In the genomic region with DNA sequence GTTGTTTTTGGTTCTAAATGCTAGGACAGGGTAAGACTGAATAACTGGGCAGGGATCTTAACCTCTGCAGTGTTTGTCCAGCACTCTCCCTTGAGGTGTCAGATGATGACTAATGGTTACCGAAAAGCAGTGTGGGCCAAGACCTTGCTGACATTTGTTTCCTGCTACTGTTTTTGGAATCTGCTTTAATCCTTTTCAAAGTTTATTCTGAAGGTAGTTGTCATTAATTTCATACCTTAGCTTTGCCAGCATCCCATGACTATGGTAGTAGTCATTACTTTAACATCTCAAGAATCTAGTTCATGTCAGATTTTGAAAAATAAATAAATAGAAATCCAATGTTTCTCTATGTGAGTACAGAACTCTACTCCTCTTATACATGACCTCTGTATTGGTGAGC, we compare ENCODE assay signal across 13 cellular contexts.
DNase-seq lines count a peak whose midpoint lies in the region; ATAC-seq and TF ChIP-seq lines count a peak whose summit lies in the region.
"Had no signal": no experiment of that assay in that cellular context is flagged by ENCODE, and none has a peak within 500 bp of the region (broad histone marks: within the 10 kb centered on the region; RNA-seq: fewer than 3 reads in every experiment).

No MANE protein-coding gene starts in this region.

- H3K18ac ChIP-seq in IMR-90 (ENCODE audit: low read depth, low read length) = peak overlapping the region; percentile 97; the same call in 1 of the 2 replicates

- no peaks in the 10 kb centered on the region for H3K36me3 Mint-ChIP-seq in chondrocyte (ENCODE audit: low read depth)
- H3K36me3 Mint-ChIP-seq in mesothelial cell of epicardium = no peaks in the 10 kb centered on the region

- peak overlapping the region; percentile 93 for H3K4me2 ChIP-seq in IMR-90 (ENCODE audit: low read depth, low read length)

- no peak overlapping the region for H3K56ac ChIP-seq in IMR-90 (ENCODE audit: extremely low read depth, insufficient read depth, low read length)

- in situ Hi-C loops in IMR-90 (cut with MboI; ENCODE audit: low sequenced_read_pairs) = no loop called here
- in situ Hi-C loops in GM13976 (cut with MboI; ENCODE audit: low sequenced_read_pairs, unreplicated experiment) = no loop called here

- POLR2A ChIA-PET in IMR-90 (lab: Charles Lee; ENCODE audit: unreplicated experiment) = no interaction called here

- intact Hi-C loops in IMR-90 (cut with micrococcal nuclease) = loop anchor here (2.0 kb wide), 1 partner anchor 15 kb away; no protein-coding TSS in a partner anchor

- H3K9me3 Mint-ChIP-seq in chondrocyte (ENCODE audit: low read depth) = no peaks in the 10 kb centered on the region
- H3K9me3 Mint-ChIP-seq in mesothelial cell of epicardium = no peaks in the 10 kb centered on the region
- H3K9me3 Mint-ChIP-seq: activated CD8-positive, alpha-beta T cell treated with anti-CD3 and anti-CD28 coated beads for 36 hours had no signal

- dilution Hi-C loops in IMR-90 (cut with HindIII; ENCODE audit: low sequenced_read_pairs, unreplicated experiment) = no loop called here

- no peaks in the 10 kb centered on the region for H3K27me3 Mint-ChIP-seq in chondrocyte (ENCODE audit: low read depth)
- H3K27me3 Mint-ChIP-seq in mesothelial cell of epicardium (ENCODE audit: low read depth) = no peaks in the 10 kb centered on the region

- H3K36me3 ChIP-seq in IMR-90 (ENCODE audit: control insufficient read depth, insufficient read depth, low read length) = no peaks in the 10 kb centered on the region
- H3K36me3 ChIP-seq: prostate gland had no signal

- H2BK5ac ChIP-seq in IMR-90 (ENCODE audit: low read depth, low read length, poor library complexity, severe bottlenecking) = peak overlapping the region; percentile 93

- peak overlapping the region; percentile 78 for H2BK120ac ChIP-seq in IMR-90 (ENCODE audit: low read depth, low read length)

- peak overlapping the region in 1 of 2 experiments; percentile 56; a peak in 2 of 4 replicates for H4K8ac ChIP-seq in IMR-90 (ENCODE audit: low read depth in 2 of 2, low read length in 2 of 2)

- peak overlapping the region; percentile 5 for H3K4me3 Mint-ChIP-seq in chondrocyte (ENCODE audit: unreplicated experiment)
- no peak overlapping the region for H3K4me3 Mint-ChIP-seq in mesothelial cell of epicardium
- H3K4me3 Mint-ChIP-seq: activated CD8-positive, alpha-beta T cell treated with anti-CD3 and anti-CD28 coated beads for 36 hours had no signal

- H3K9me3 ChIP-seq in IMR-90 (ENCODE audit: control insufficient read depth, insufficient read depth, low read length) = no peaks in the 10 kb centered on the region
- H3K9me3 ChIP-seq: prostate gland had no signal

- H3K27ac Mint-ChIP-seq in chondrocyte (ENCODE audit: unreplicated experiment) = peak overlapping the region; percentile 88
- H3K27ac Mint-ChIP-seq in mesothelial cell of epicardium = peak overlapping the region; percentile 88
- H3K27ac Mint-ChIP-seq: activated CD8-positive, alpha-beta T cell treated with anti-CD3 and anti-CD28 coated beads for 36 hours had no signal

- peak overlapping the region; percentile 71 for H4K91ac ChIP-seq in IMR-90 (ENCODE audit: insufficient read depth, low read depth, low read length)

- peak overlapping the region; percentile 57; the same call in 1 of the 2 replicates for H2AK5ac ChIP-seq in IMR-90 (ENCODE audit: low read depth, low read length)

- CTCF ChIA-PET in IMR-90 (lab: Yijun Ruan, JAX) = no interaction called here

- H3K79me1 ChIP-seq in IMR-90 (ENCODE audit: low read depth in 1 of 2, low read length in 2 of 2) = peaks cover 4 to 29% of the 10 kb centered on the region in 2 experiments; a peak in 2 of 4 replicates

- peak overlapping the region; percentile 75; the same call in 1 of the 2 replicates for H3K4ac ChIP-seq in IMR-90 (ENCODE audit: low read depth, low read length)

- BruUV-seq in IMR-90 (replicated peaks; lab: Mats Ljungman, UMichigan) = no TSS peak

- H3K23ac ChIP-seq in IMR-90 (ENCODE audit: low read depth, low read length) = no peak overlapping the region

- H2AK9ac ChIP-seq in IMR-90 (replicated peaks; ENCODE audit: low read depth, low read length, poor library complexity) = no peak overlapping the region

- peak; percentile 79 for ATAC-seq in IMR-90 (ENCODE audit: low read depth)
- no peak for ATAC-seq in GM19452 (IDR thresholded peaks at IDR 0.05; ENCODE audit: unreplicated experiment)
- ATAC-seq in HG03280 (IDR thresholded peaks at IDR 0.05; ENCODE audit: unreplicated experiment) = no peak
- ATAC-seq: activated CD8-positive, alpha-beta T cell treated with anti-CD3 and anti-CD28 coated beads for 36 hours had no signal

- TF ChIP-seq CTCF in AG09319 (IDR thresholded peaks at IDR 0.05; ENCODE audit: low read depth, low read length) (no peak), IMR-90 (conservative IDR thresholded peaks at IDR 0.05; ENCODE audit: low read depth, low read length) (no peak), chondrocyte (IDR thresholded peaks at IDR 0.05) (no peak), mesothelial cell of epicardium (IDR thresholded peaks at IDR 0.05; ENCODE audit: unreplicated experiment) (no peak), GM13976 (IDR thresholded peaks at IDR 0.05; ENCODE audit: borderline replicate concordance, control extremely low read depth, extremely low read depth, insufficient read depth, missing control alignments) (no peak)

- H3K4me1 ChIP-seq in IMR-90 (ENCODE audit: control insufficient read depth, insufficient read depth, low read length) = peaks cover 13% of the 10 kb centered on the region
- H3K4me1 ChIP-seq: prostate gland had no signal

- no peak for TF ChIP-seq POLR2A in IMR-90 (IDR thresholded peaks at IDR 0.05; ENCODE audit: low read depth, low read length)

- H3K4me1 Mint-ChIP-seq in chondrocyte (ENCODE audit: low read depth) = peaks cover 84% of the 10 kb centered on the region
- peaks cover 46% of the 10 kb centered on the region for H3K4me1 Mint-ChIP-seq in mesothelial cell of epicardium

- no peak for TF ChIP-seq RAD21 in IMR-90 (IDR thresholded peaks at IDR 0.05; ENCODE audit: low read length)

- WGBS in IMR-90 (ENCODE audit: extremely low coverage in 2 of 2, insufficient read length in 1 of 2), 2 experiments = 0% methylated on average over 1 of the region's 1 CpG; no CpG with 5 or more reads in 1 of the 2 experiments

- no peak overlapping the region; the same call in 1 of the 2 replicates for H3K27ac ChIP-seq in IMR-90 (ENCODE audit: insufficient read depth, low read length)
- H3K27ac ChIP-seq: prostate gland had no signal

- no peak overlapping the region for H3K14ac ChIP-seq in IMR-90 (replicated peaks; ENCODE audit: low read depth, low read length)

- H2BK15ac ChIP-seq in IMR-90 (ENCODE audit: low read depth, low read length) = peak overlapping the region; percentile 63; the same call in 1 of the 3 replicates

- peak; percentile 12 for DNase-seq in AG09319 (ENCODE audit: extremely low read depth, low read depth)
- peak; percentile 75 for DNase-seq in IMR-90
- no peak for DNase-seq in chondrocyte (ENCODE audit: low spot score)
- no peak for DNase-seq in mesothelial cell of epicardium (ENCODE audit: low spot score in 2 of 2, unreplicated experiment in 2 of 2)
- no peak for DNase-seq in NCI-H526 (lab: John Stamatoyannopoulos, UW)
- DNase-seq in GM13976 (ENCODE audit: low spot score) = no peak
- DNase-seq: activated CD8-positive, alpha-beta T cell treated with anti-CD3 and anti-CD28 coated beads for 36 hours; aorta; NCI-H2081 had no signal

- H2AFZ ChIP-seq in IMR-90 (replicated peaks; ENCODE audit: low read length, poor library complexity) = no peak overlapping the region

- H2BK20ac ChIP-seq in IMR-90 (ENCODE audit: low read depth, low read length) = peak overlapping the region; percentile 79; the same call in 1 of the 2 replicates

- H4K20me1 ChIP-seq in IMR-90 (ENCODE audit: insufficient read depth, low read length) = no peaks in the 10 kb centered on the region; the same call in 1 of the 2 replicates

- H3K4me3 ChIP-seq in IMR-90 (ENCODE audit: insufficient read depth, low read depth, low read length) = no peak overlapping the region
- H3K4me3 ChIP-seq: prostate gland, SK-N-MC had no signal

- H3K9me1 ChIP-seq in IMR-90 (ENCODE audit: insufficient read depth, low read length) = peaks cover 5% of the 10 kb centered on the region; the same call in 1 of the 2 replicates

- H3K9ac ChIP-seq in IMR-90 (ENCODE audit: low read depth, low read length) = no peak overlapping the region

- H3K27me3 ChIP-seq in IMR-90 (ENCODE audit: control insufficient read depth, insufficient read depth, low read length) = no peaks in the 10 kb centered on the region

- peak overlapping the region; percentile 93; the same call in 1 of the 2 replicates for H4K5ac ChIP-seq in IMR-90 (ENCODE audit: low read depth, low read length)

TF ChIP-seq in IMR-90, 13 proteins besides CTCF, POLR2A, EP300 and RAD21:
- peak; percentile 12; the same call in 1 of the 2 replicates for TF ChIP-seq FOS (IDR thresholded peaks at IDR 0.05; ENCODE audit: low read depth, low read length)
- no peak for TF ChIP-seq MAZ (IDR thresholded peaks at IDR 0.05; ENCODE audit: borderline replicate concordance, low read depth, low read length)

Comparison
In these comparisons a context has a peak if more than half of its experiments do, and no peak if none do; other contexts are left out.
1. DNase-seq: peak in AG09319 (single experiment) and IMR-90 (single experiment); none in chondrocyte (single experiment), mesothelial cell of epicardium (0 of 2), NCI-H526 (0 of 2) and GM13976 (single experiment).